Comparison of ENCODE assay signal across 8 cellular contexts in genomic region chr4:97720869-97721432, GRCh38.
DNase-seq lines count a peak whose midpoint lies in the region; ATAC-seq, FAIRE-seq and TF ChIP-seq lines count a peak whose summit lies in the region.

No MANE protein-coding gene starts in this region.

- H3K9me3 ChIP-seq in A549 = no peaks in the 10 kb centered on the region

- FAIRE-seq in A549 (lab: Jason Lieb, UNC) = no peak

- H3K4me2 ChIP-seq in A549 = no peak overlapping the region

- no peak overlapping the region for H3K27ac ChIP-seq in A549

- peaks cover 0 to 2% (median 0%) of the 10 kb centered on the region in 3 donors for H3K27me3 Mint-ChIP-seq in CD14-positive monocyte (ENCODE audit: low read depth in 3 of 3)

- no peak for TF ChIP-seq EP300 in A549 (IDR thresholded peaks at IDR 0.05)

- H3K4me1 ChIP-seq in A549 = no peaks in the 10 kb centered on the region

- peaks cover 0 to 5% (median 1%) of the 10 kb centered on the region in 7 donors for H3K9me3 Mint-ChIP-seq in CD14-positive monocyte

- no peak for ATAC-seq in A549
- no peak for ATAC-seq in GM21717 (IDR thresholded peaks at IDR 0.05; ENCODE audit: unreplicated experiment)
- no peak for ATAC-seq in HG03108 (IDR thresholded peaks at IDR 0.05; ENCODE audit: unreplicated experiment)
- ATAC-seq in GM18498 (IDR thresholded peaks at IDR 0.05; ENCODE audit: unreplicated experiment) = no peak

- TF ChIP-seq CTCF in A549 (IDR thresholded peaks at IDR 0.05) (peak; percentile 19; the same call in 2 of the 3 replicates), CD14-positive monocyte (IDR thresholded peaks at IDR 0.05) (no peak)

- CTCF ChIA-PET in A549 (lab: Yijun Ruan, JAX) = no interaction called here

- TF ChIP-seq POLR2A in A549 (IDR thresholded peaks at IDR 0.05; ENCODE audit: low read length) = no peak

- no peaks in the 10 kb centered on the region for H3K4me1 Mint-ChIP-seq in CD14-positive monocyte

- no peak overlapping the region for H3K4me3 ChIP-seq in A549

- H3K27ac Mint-ChIP-seq in CD14-positive monocyte = no peak overlapping the region

- peak; percentile 38 to 43; a peak in 4 of 5 replicates for TF ChIP-seq RAD21 in A549 (conservative IDR thresholded peaks at IDR 0.05 in 1 of 2, IDR thresholded peaks at IDR 0.05 in 1 of 2)

- POLR2A ChIA-PET in A549 (lab: Yijun Ruan, JAX) = no interaction called here

- in situ Hi-C loops in KBM-7 (cut with MboI; ENCODE audit: low pct_unique_long_range_greater_than_20kb, low sequenced_read_pairs) = no loop called here

- H3K36me3 Mint-ChIP-seq in CD14-positive monocyte = no peaks in the 10 kb centered on the region

- intact Hi-C loops in CD14-positive monocyte (cut with micrococcal nuclease) = no loop called here

- peak in 1 of 2 experiments; percentile 40 for DNase-seq in A549 (ENCODE audit: low read depth in 1 of 2, low spot score in 1 of 2)
- DNase-seq in KBM-7 = peak; percentile 4
- peak; percentile 32 for DNase-seq in SKM-1 treated with dmso at 0.1 percent for 144 hours (lab: John Stamatoyannopoulos, UW; ENCODE audit: unreplicated experiment)
- peak; percentile 76 for DNase-seq in inferior parietal cortex (ENCODE audit: extremely low spot score)
- DNase-seq in CD14-positive monocyte (ENCODE audit: low spot score) = no peak

- WGBS in A549 (ENCODE audit: missing lambda C conversion rate) = 2% methylated on average over 4 of the region's 4 CpGs

- no peak overlapping the region for H3K4me3 Mint-ChIP-seq in CD14-positive monocyte

TF ChIP-seq in A549, 52 proteins besides CTCF, POLR2A, EP300 and RAD21:
- TF ChIP-seq SMC3 (IDR thresholded peaks at IDR 0.05) (peak; percentile 24; the same call in 2 of the 3 replicates), MAZ (IDR thresholded peaks at IDR 0.05; ENCODE audit: borderline replicate concordance, low read depth, low read length) (no peak), REST (IDR thresholded peaks at IDR 0.05) (no peak)
